In the genomic region with DNA sequence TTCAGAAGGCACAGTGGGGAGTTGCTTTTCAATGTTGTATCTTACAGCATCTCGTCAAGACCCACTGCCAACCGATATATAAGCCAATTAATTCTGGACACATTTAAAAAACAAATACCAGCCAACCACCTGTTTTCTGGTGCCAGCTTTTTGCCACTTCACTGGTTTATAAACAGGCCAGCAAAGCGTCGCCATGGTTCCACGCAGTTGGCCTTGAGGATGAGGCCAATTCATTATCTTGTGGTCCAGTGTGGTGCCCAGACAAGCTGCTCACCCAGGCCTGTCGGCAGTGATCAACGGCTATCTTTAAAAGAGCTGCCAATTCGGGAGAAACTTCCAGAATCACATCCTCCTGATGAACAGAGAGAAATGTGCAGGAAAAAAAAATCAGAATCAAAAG, we compare ENCODE assay signal across 20 cellular contexts.
DNase-seq lines count a peak whose midpoint lies in the region; ATAC-seq, FAIRE-seq and TF ChIP-seq lines count a peak whose summit lies in the region.
"Had no signal": no experiment of that assay in that cellular context is flagged by ENCODE, and none has a peak within 500 bp of the region (broad histone marks: within the 10 kb centered on the region; RNA-seq: fewer than 3 reads in every experiment).

No MANE protein-coding gene starts in this region.

- ATAC-seq in activated naive CD4-positive, alpha-beta T cell treated with anti-CD3 and anti-CD28 coated beads, Interleukin-2, amount 50 U/mL, for 72 hours: no peak
- ATAC-seq: CD8-positive, alpha-beta T cell; T-cell had no signal

- no peaks in the 10 kb centered on the region for H3K9me3 Mint-ChIP-seq in activated naive CD4-positive, alpha-beta T cell treated with anti-CD3 and anti-CD28 coated beads, Interleukin-2, amount 50 U/mL, for 72 hours
- H3K9me3 Mint-ChIP-seq: CD8-positive, alpha-beta T cell had no signal

- DNase-seq in DMS79 (lab: John Stamatoyannopoulos, UW) (peak; percentile 7), NCI-H748 treated with DMSO at 0.1 percent for 48 hours (lab: John Stamatoyannopoulos, UW) (peak; percentile 12), cerebellum (ENCODE audit: low spot score) (peak; percentile 76), urothelium cell line (ENCODE audit: low spot score) (no peak), GM10248 (ENCODE audit: extremely low spot score) (no peak)
- no peak for DNase-seq in activated naive CD4-positive, alpha-beta T cell treated with anti-CD3 and anti-CD28 coated beads, Interleukin-2, amount 50 U/mL, for 72 hours (ENCODE audit: low spot score in 2 of 2)
- DNase-seq: Calu3; CD8-positive, alpha-beta T cell; DMS153; GF-D8; Karpas-422; MV-4-11; NCI-H2029 treated with DMSO at 0.1 percent for 48 hours; NCI-H2171; NCI-H446; NCI-H526 treated with DMSO at 0.1 percent for 48 hours; Peyer's patch; SJCRH30; T-cell had no signal

- H3K4me1 ChIP-seq in BLaER1: peaks cover 84% of the 10 kb centered on the region
- H3K4me1 ChIP-seq: Peyer's patch, SJCRH30 had no signal

- no peaks in the 10 kb centered on the region for H3K36me3 ChIP-seq in BLaER1
- H3K36me3 ChIP-seq: Peyer's patch, SJCRH30 had no signal

- no peaks in the 10 kb centered on the region for H4K20me1 ChIP-seq in BLaER1

- CTCF ChIA-PET in GM10248 (lab: Yijun Ruan, JAX): no interaction called here

- peak overlapping the region; percentile 76 for H3K27ac ChIP-seq in BLaER1
- H3K27ac ChIP-seq: Peyer's patch, SJCRH30 had no signal

- no peak overlapping the region for H3K27ac Mint-ChIP-seq in activated naive CD4-positive, alpha-beta T cell treated with anti-CD3 and anti-CD28 coated beads, Interleukin-2, amount 50 U/mL, for 72 hours
- H3K27ac Mint-ChIP-seq: CD8-positive, alpha-beta T cell; T-cell had no signal

- POLR2A ChIA-PET in GM10248 (lab: Yijun Ruan, JAX): no interaction called here

- TF ChIP-seq CTCF in GM10248 (IDR thresholded peaks at IDR 0.05; ENCODE audit: control extremely low read depth, extremely low read depth, low read depth, missing control alignments): no peak

- H3K4me3 ChIP-seq in BLaER1: no peak overlapping the region
- H3K4me3 ChIP-seq: Peyer's patch, SJCRH30 had no signal

- H3K9me3 ChIP-seq in BLaER1: peaks cover under 1% of the 10 kb centered on the region; the same call in 1 of the 2 replicates
- H3K9me3 ChIP-seq: Peyer's patch, SJCRH30 had no signal

- peak overlapping the region; percentile 90 for H3K4me2 ChIP-seq in BLaER1

- no peaks in the 10 kb centered on the region for H3K36me3 Mint-ChIP-seq in activated naive CD4-positive, alpha-beta T cell treated with anti-CD3 and anti-CD28 coated beads, Interleukin-2, amount 50 U/mL, for 72 hours
- H3K36me3 Mint-ChIP-seq: CD8-positive, alpha-beta T cell; T-cell had no signal

- no peak overlapping the region for H3K9ac ChIP-seq in BLaER1

- no peaks in the 10 kb centered on the region for H3K27me3 ChIP-seq in BLaER1
- H3K27me3 ChIP-seq: Peyer's patch, SJCRH30 had no signal

- FAIRE-seq in urothelium cell line (lab: Jason Lieb, UNC): no peak

Comparison
In these comparisons a context has a peak if more than half of its experiments do, and no peak if none do; other contexts are left out.
1. DNase-seq: peak in DMS79 (single experiment), NCI-H748 treated with DMSO at 0.1 percent for 48 hours (single experiment) and cerebellum (single experiment); none in activated naive CD4-positive, alpha-beta T cell treated with anti-CD3 and anti-CD28 coated beads, Interleukin-2, amount 50 U/mL, for 72 hours (0 of 2), urothelium cell line (single experiment) and GM10248 (single experiment).